In the genomic region with DNA sequence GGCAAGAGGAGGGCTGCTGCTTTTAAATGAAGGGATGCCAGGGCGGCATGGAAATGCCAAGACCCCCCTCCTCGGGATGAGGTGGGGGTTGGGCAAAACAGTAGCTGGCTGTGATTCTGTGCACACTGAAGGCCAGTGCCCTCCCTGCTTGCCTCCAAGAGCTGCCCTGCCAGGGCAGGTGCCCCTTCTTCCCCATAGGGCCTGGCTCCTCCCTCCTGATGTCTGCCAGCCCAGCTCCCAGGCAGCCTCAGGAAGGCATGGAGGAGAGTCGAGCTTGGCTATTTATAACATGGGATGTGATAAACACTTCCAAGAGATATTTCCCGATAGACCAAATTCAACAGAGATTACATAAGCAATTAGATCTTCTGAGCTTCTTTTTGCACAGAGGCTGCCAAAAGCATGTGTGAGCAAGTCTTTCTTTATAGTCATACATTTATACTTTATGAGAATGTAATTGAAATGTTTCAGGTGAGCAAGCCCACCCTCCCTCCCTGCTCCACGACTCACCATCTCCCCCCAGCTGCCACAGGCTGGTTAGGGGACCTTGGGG, we compare ENCODE assay signal across 25 cellular contexts. TPM values are rescaled to one million over a fixed set of nuclear protein-coding genes. Genes with fewer than 3 reads are reported as not detected.
A peak's percentile ranks its signal among the peaks of the same experiment; 100 is the strongest.
DNase-seq lines count a peak whose midpoint lies in the region; ATAC-seq and TF ChIP-seq lines count a peak whose summit lies in the region.
"Had no signal": no experiment of that assay in that cellular context is flagged by ENCODE, and none has a peak within 500 bp of the region (broad histone marks: within the 10 kb centered on the region; RNA-seq: fewer than 3 reads in every experiment).

No MANE protein-coding gene starts in this region.

- intact Hi-C loops in mammary epithelial cell (cut with micrococcal nuclease) (no loop called here), breast epithelium (cut with DNase I; ENCODE audit: low total_unique reads) (loop anchor here (1.0 kb wide), 1 partner anchor 30 kb away; no protein-coding TSS in a partner anchor)
- intact Hi-C loops in activated T-helper 1 cell treated with anti-CD3 and anti-CD28 coated beads, Interleukin-12 subunit alpha, Interleukin-12 subunit beta, Interleukin-2, Interleukin-4 antibody, amounts not matched to agents 30 ng/mL and 10 ng/mL and 1 ng/mL, durations not matched to agents 14 hours and 24 hours and 36 hours (cut with micrococcal nuclease): no loop called here

- H3K27ac Mint-ChIP-seq in chondrocyte (ENCODE audit: unreplicated experiment): no peak overlapping the region
- H3K27ac Mint-ChIP-seq in activated T-helper 1 cell treated with anti-CD3 and anti-CD28 coated beads, Interleukin-12 subunit alpha, Interleukin-12 subunit beta, Interleukin-2, Interleukin-4 antibody, amounts not matched to agents 30 ng/mL and 10 ng/mL and 1 ng/mL, durations not matched to agents 14 hours and 24 hours and 36 hours: no peak overlapping the region
- H3K27ac Mint-ChIP-seq: CD8-positive, alpha-beta memory T cell had no signal

- H3K36me3 ChIP-seq in mammary epithelial cell (ENCODE audit: insufficient read depth, low read length) (no peaks in the 10 kb centered on the region), breast epithelium (no peaks in the 10 kb centered on the region)

- H3K27me3 ChIP-seq in mammary epithelial cell (ENCODE audit: insufficient read depth, low read length): no peaks in the 10 kb centered on the region
- H3K27me3 ChIP-seq in breast epithelium: peaks cover 0 to 86% of the 10 kb centered on the region in 2 donors

- in situ Hi-C loops in mammary epithelial cell (cut with MboI; ENCODE audit: low sequenced_read_pairs in 2 of 2): no loop called here

- H3K4me1 Mint-ChIP-seq in chondrocyte (ENCODE audit: low read depth): no peaks in the 10 kb centered on the region
- no peaks in the 10 kb centered on the region for H3K4me1 Mint-ChIP-seq in activated T-helper 1 cell treated with anti-CD3 and anti-CD28 coated beads, Interleukin-12 subunit alpha, Interleukin-12 subunit beta, Interleukin-2, Interleukin-4 antibody, amounts not matched to agents 30 ng/mL and 10 ng/mL and 1 ng/mL, durations not matched to agents 14 hours and 24 hours and 36 hours (ENCODE audit: low read depth)
- H3K4me1 Mint-ChIP-seq: CD8-positive, alpha-beta memory T cell had no signal

- H3K36me3 Mint-ChIP-seq in chondrocyte (ENCODE audit: low read depth): no peaks in the 10 kb centered on the region
- no peaks in the 10 kb centered on the region for H3K36me3 Mint-ChIP-seq in activated T-helper 1 cell treated with anti-CD3 and anti-CD28 coated beads, Interleukin-12 subunit alpha, Interleukin-12 subunit beta, Interleukin-2, Interleukin-4 antibody, amounts not matched to agents 30 ng/mL and 10 ng/mL and 1 ng/mL, durations not matched to agents 14 hours and 24 hours and 36 hours (ENCODE audit: low read depth)
- H3K36me3 Mint-ChIP-seq: CD8-positive, alpha-beta memory T cell had no signal

- no peaks in the 10 kb centered on the region for H4K20me1 ChIP-seq in mammary epithelial cell (ENCODE audit: insufficient read depth, low read length)

- DNase-seq in mammary epithelial cell: peak; percentile 2
- no peak for DNase-seq in breast epithelium (ENCODE audit: low spot score in 2 of 2)
- DNase-seq in chondrocyte (ENCODE audit: low spot score): peak; percentile 50
- DNase-seq in inferior parietal cortex (ENCODE audit: extremely low spot score): peak; percentile 2
- DNase-seq in superior temporal gyrus (ENCODE audit: extremely low spot score): peak; percentile 8
- DNase-seq in NCI-H146 (lab: John Stamatoyannopoulos, UW): no peak
- no peak for DNase-seq in activated T-helper 1 cell treated with anti-CD3 and anti-CD28 coated beads, Interleukin-12 subunit alpha, Interleukin-12 subunit beta, Interleukin-2, Interleukin-4 antibody, amounts not matched to agents 30 ng/mL and 10 ng/mL and 1 ng/mL, durations not matched to agents 14 hours and 24 hours and 36 hours (ENCODE audit: low spot score)
- DNase-seq: 8988T; AML-193; C1 segment of cervical spinal cord; CD8-positive, alpha-beta memory T cell; GDM1; GOT3; HCEC 1CT; KG1; NCI-H1092; NCI-H1436; NCI-H1930; NCI-H524; NCI-H774; PC-3; RPMI8226; SIG-M5; SK-N-SH had no signal

- dilution Hi-C loops in mammary epithelial cell (cut with HindIII; ENCODE audit: low sequenced_read_pairs): no loop called here

- no TSS peak for BruUV-seq in mammary epithelial cell (replicated peaks; lab: Mats Ljungman, UMichigan)

- WGBS in mammary epithelial cell (ENCODE audit: low coverage, missing lambda C conversion rate): 27% methylated on average over 5 of the region's 5 CpGs

- TF ChIP-seq CTCF in mammary epithelial cell (conservative IDR thresholded peaks at IDR 0.05 in 1 of 2, IDR thresholded peaks at IDR 0.05 in 1 of 2; ENCODE audit: extremely low read depth in 1 of 2, insufficient read depth in 1 of 2, low read depth in 1 of 2, low read length in 2 of 2) (no peak), breast epithelium (IDR thresholded peaks at IDR 0.05) (no peak), chondrocyte (IDR thresholded peaks at IDR 0.05) (no peak)

- H3K27ac ChIP-seq in mammary epithelial cell (ENCODE audit: insufficient read depth, low read depth, low read length): no peak overlapping the region
- H3K27ac ChIP-seq in breast epithelium: no peak overlapping the region

- no peak for TF ChIP-seq POLR2A in breast epithelium (IDR thresholded peaks at IDR 0.05)

- H3K9me3 Mint-ChIP-seq in chondrocyte (ENCODE audit: low read depth): peaks cover 11% of the 10 kb centered on the region
- H3K9me3 Mint-ChIP-seq in activated T-helper 1 cell treated with anti-CD3 and anti-CD28 coated beads, Interleukin-12 subunit alpha, Interleukin-12 subunit beta, Interleukin-2, Interleukin-4 antibody, amounts not matched to agents 30 ng/mL and 10 ng/mL and 1 ng/mL, durations not matched to agents 14 hours and 24 hours and 36 hours: no peaks in the 10 kb centered on the region
- H3K9me3 Mint-ChIP-seq: CD8-positive, alpha-beta memory T cell had no signal

- CTCF ChIA-PET in mammary epithelial cell (lab: Charles Lee; ENCODE audit: low non-redundant PET): interaction anchor here (0.6 to 0.7 kb wide), 2 partner anchors 10 to 87 kb away, joined by 3 read pairs; no protein-coding TSS in a partner anchor

- H3K4me3 ChIP-seq in mammary epithelial cell (replicated peaks in 1 of 3; ENCODE audit: insufficient read depth in 1 of 3, low read depth in 2 of 3, low read length in 3 of 3) (no peak overlapping the region), breast epithelium (no peak overlapping the region)

- no peaks in the 10 kb centered on the region for H3K27me3 Mint-ChIP-seq in chondrocyte (ENCODE audit: low read depth)
- peaks cover 2% of the 10 kb centered on the region for H3K27me3 Mint-ChIP-seq in activated T-helper 1 cell treated with anti-CD3 and anti-CD28 coated beads, Interleukin-12 subunit alpha, Interleukin-12 subunit beta, Interleukin-2, Interleukin-4 antibody, amounts not matched to agents 30 ng/mL and 10 ng/mL and 1 ng/mL, durations not matched to agents 14 hours and 24 hours and 36 hours (ENCODE audit: insufficient read depth)

- no peaks in the 10 kb centered on the region for H3K79me2 ChIP-seq in mammary epithelial cell (ENCODE audit: insufficient read depth, low read length)

- no peak for ATAC-seq in HG02798 (IDR thresholded peaks at IDR 0.05; ENCODE audit: poor library complexity, unreplicated experiment)
- ATAC-seq: PC-3 had no signal

- H3K4me2 ChIP-seq in mammary epithelial cell (ENCODE audit: insufficient read depth, low read depth, low read length): no peak overlapping the region
- H3K4me2 ChIP-seq: SK-N-SH had no signal

- H3K9ac ChIP-seq in mammary epithelial cell (ENCODE audit: insufficient read depth, low read length): no peak overlapping the region
- H3K9ac ChIP-seq: SK-N-SH had no signal

- H3K4me3 Mint-ChIP-seq in chondrocyte (ENCODE audit: unreplicated experiment): no peak overlapping the region
- H3K4me3 Mint-ChIP-seq in activated T-helper 1 cell treated with anti-CD3 and anti-CD28 coated beads, Interleukin-12 subunit alpha, Interleukin-12 subunit beta, Interleukin-2, Interleukin-4 antibody, amounts not matched to agents 30 ng/mL and 10 ng/mL and 1 ng/mL, durations not matched to agents 14 hours and 24 hours and 36 hours: no peak overlapping the region
- H3K4me3 Mint-ChIP-seq: CD8-positive, alpha-beta memory T cell had no signal

- no peaks in the 10 kb centered on the region for H3K4me1 ChIP-seq in mammary epithelial cell (ENCODE audit: insufficient read depth, low read length)
- H3K4me1 ChIP-seq in breast epithelium: no peaks in the 10 kb centered on the region

- H3K9me3 ChIP-seq in mammary epithelial cell (replicated peaks; ENCODE audit: insufficient read depth, low read length): no peaks in the 10 kb centered on the region
- H3K9me3 ChIP-seq in breast epithelium: no peaks in the 10 kb centered on the region
- H3K9me3 ChIP-seq: SK-N-SH had no signal

- no peak overlapping the region for H2AFZ ChIP-seq in mammary epithelial cell (ENCODE audit: low read depth, low read length)

RNA-seq across cellular contexts. Expression of a gene that starts 45.3 kb away (rescaled TPM):
- total RNA-seq in mammary epithelial cell (10 to 100 TPM; 21.2 to 32.9 TPM), breast epithelium (10 to 100 TPM; 20.0 to 50.1 (median 25.6) TPM), chondrocyte (20.7 to 34.8 TPM (median 30.1 TPM) in 3 replicates)
- 17.0 TPM for polyA plus RNA-seq in mammary epithelial cell
- 20.2 TPM for polyA minus RNA-seq in mammary epithelial cell
- 14.5 and 15.6 TPM in 2 replicates for total RNA-seq in activated T-helper 1 cell treated with anti-CD3 and anti-CD28 coated beads, Interleukin-12 subunit alpha, Interleukin-12 subunit beta, Interleukin-2, Interleukin-4 antibody, amounts not matched to agents 30 ng/mL and 10 ng/mL and 1 ng/mL, durations not matched to agents 14 hours and 24 hours and 36 hours

Comparison
In these comparisons a context has a peak if more than half of its experiments do, and no peak if none do; other contexts are left out.
1. DNase-seq: peak in mammary epithelial cell (single experiment), chondrocyte (single experiment), inferior parietal cortex (single experiment) and superior temporal gyrus (single experiment); none in breast epithelium (0 of 2), NCI-H146 (single experiment) and activated T-helper 1 cell treated with anti-CD3 and anti-CD28 coated beads, Interleukin-12 subunit alpha, Interleukin-12 subunit beta, Interleukin-2, Interleukin-4 antibody, amounts not matched to agents 30 ng/mL and 10 ng/mL and 1 ng/mL, durations not matched to agents 14 hours and 24 hours and 36 hours (single experiment).